ENCODE assay signal across 1 cellular context in genomic region chr16:4183258-4184037, GRCh38.
A peak's percentile ranks its signal among the peaks of the same experiment; 100 is the strongest.
TF ChIP-seq lines count a peak whose summit lies in the region.

No MANE protein-coding gene starts in this region.

TF ChIP-seq in GM12878, 131 proteins besides CTCF, POLR2A, EP300 and RAD21 (continued from another document):
- TF ChIP-seq MLLT1 (IDR thresholded peaks at IDR 0.05), result peak; percentile 51; the same call in 1 of the 2 replicates
- TF ChIP-seq EGR1 (IDR thresholded peaks at IDR 0.05; ENCODE audit: borderline replicate concordance in 1 of 2, low read depth in 2 of 2, low read length in 2 of 2), result peak in 1 of 2 experiments; percentile 93; a peak in 2 of 3 replicates
- TF ChIP-seq MXI1 (IDR thresholded peaks at IDR 0.05; ENCODE audit: low read depth, low read length), result peak; percentile 60; the same call in 1 of the 2 replicates
- no peak for TF ChIP-seq ZBTB33 (IDR thresholded peaks at IDR 0.05)
- TF ChIP-seq YBX1 (IDR thresholded peaks at IDR 0.05), result no peak
- no peak for TF ChIP-seq RAD51 (IDR thresholded peaks at IDR 0.05)
- TF ChIP-seq EED (IDR thresholded peaks at IDR 0.05; ENCODE audit: low read depth), result peak; percentile 74
- TF ChIP-seq SRF (IDR thresholded peaks at IDR 0.05; ENCODE audit: low read depth in 2 of 2, low read length in 2 of 2), result 0 out of 4 replicates have a peak, but pooled peaks of 1 of the 2 experiments have one; percentile 11
- TF ChIP-seq IRF5 (IDR thresholded peaks at IDR 0.05; ENCODE audit: borderline replicate concordance), result no peak
- TF ChIP-seq SIX5 (IDR thresholded peaks at IDR 0.05; ENCODE audit: low read depth, low read length, severe bottlenecking), result no peak
- TF ChIP-seq CREM (IDR thresholded peaks at IDR 0.05; ENCODE audit: low read depth), result 0 out of 2 replicates have a peak, but pooled peaks have one; percentile 5
- no peak for TF ChIP-seq SREBF2 (IDR thresholded peaks at IDR 0.05; ENCODE audit: low read length)
- TF ChIP-seq MYC (IDR thresholded peaks at IDR 0.05; ENCODE audit: insufficient read depth, insufficient read length, insufficient replicate concordance, low read length, severe bottlenecking), result no peak
- TF ChIP-seq CUX1 (IDR thresholded peaks at IDR 0.05; ENCODE audit: insufficient replicate concordance, low read depth, low read length), result no peak
- peak; percentile 61; the same call in 1 of the 2 replicates for TF ChIP-seq NKRF (conservative IDR thresholded peaks at IDR 0.05)
- TF ChIP-seq ZZZ3 (IDR thresholded peaks at IDR 0.05; ENCODE audit: control insufficient read depth, insufficient read length, low read depth), result no peak
- peak; percentile 90 for TF ChIP-seq NR2F1 (conservative IDR thresholded peaks at IDR 0.05)
- no peak for TF ChIP-seq MEF2A (IDR thresholded peaks at IDR 0.05; ENCODE audit: insufficient read depth, low read depth, low read length)
- peak; percentile 91 for TF ChIP-seq NRF1 (conservative IDR thresholded peaks at IDR 0.05; ENCODE audit: low read depth, low read length)
- TF ChIP-seq RUNX3 (IDR thresholded peaks at IDR 0.05; ENCODE audit: low read length), result peak; percentile 26; the same call in 1 of the 2 replicates
- TF ChIP-seq PAX5 (IDR thresholded peaks at IDR 0.05; ENCODE audit: borderline replicate concordance, low read depth, low read length), result peak; percentile 44; the same call in 1 of the 2 replicates
- TF ChIP-seq DPF2 (IDR thresholded peaks at IDR 0.05), result peak; percentile 93
- peak; percentile 89 for TF ChIP-seq LARP7 (IDR thresholded peaks at IDR 0.05)
- TF ChIP-seq BACH1 (IDR thresholded peaks at IDR 0.05; ENCODE audit: borderline replicate concordance), result no peak
- no peak for TF ChIP-seq TARDBP (IDR thresholded peaks at IDR 0.05; ENCODE audit: borderline replicate concordance)
- TF ChIP-seq FOS (IDR thresholded peaks at IDR 0.05; ENCODE audit: borderline replicate concordance, extremely low read depth, insufficient read length), result no peak
- no peak for TF ChIP-seq NFYA (IDR thresholded peaks at IDR 0.05; ENCODE audit: borderline replicate concordance, low read depth, low read length)
- peak; percentile 40; the same call in 1 of the 2 replicates for TF ChIP-seq TCF12 (IDR thresholded peaks at IDR 0.05; ENCODE audit: low read depth, low read length)
- TF ChIP-seq IKZF2 (IDR thresholded peaks at IDR 0.05), result peak; percentile 8 to 85; a peak in 2 of 4 replicates
- TF ChIP-seq CHD2 (IDR thresholded peaks at IDR 0.05; ENCODE audit: borderline replicate concordance, low read depth, low read length), result peak; percentile 62; the same call in 1 of the 2 replicates
- no peak for TF ChIP-seq SPI1 (IDR thresholded peaks at IDR 0.05; ENCODE audit: borderline replicate concordance, insufficient read depth, low read depth, low read length)
- TF ChIP-seq RB1 (IDR thresholded peaks at IDR 0.05; ENCODE audit: borderline replicate concordance), result 0 out of 2 replicates have a peak, but pooled peaks have one; percentile 59
- 0 out of 2 replicates have a peak, but pooled peaks have one; percentile 7 for TF ChIP-seq ELK1 (IDR thresholded peaks at IDR 0.05; ENCODE audit: low read depth, low read length)
- TF ChIP-seq ZNF207 (IDR thresholded peaks at IDR 0.05; ENCODE audit: borderline replicate concordance), result peak; percentile 77; the same call in 1 of the 2 replicates
- no peak for TF ChIP-seq HSF1 (IDR thresholded peaks at IDR 0.05; ENCODE audit: low read depth, low read length)
- TF ChIP-seq ZNF687 (IDR thresholded peaks at IDR 0.05), result peak; percentile 80
- peak; percentile 93 for TF ChIP-seq GATAD2B (conservative IDR thresholded peaks at IDR 0.05; ENCODE audit: low read depth)
TF ChIP-seq in GM12878: peak in this region for 31.
